Comparison of ENCODE assay signal across 18 cellular contexts in genomic region chr16:71788578-71788977, GRCh38. TPM values are rescaled to one million over a fixed set of nuclear protein-coding genes. Genes with fewer than 3 reads are reported as not detected.
A peak's percentile ranks its signal among the peaks of the same experiment; 100 is the strongest.
DNase-seq lines count a peak whose midpoint lies in the region; ATAC-seq, FAIRE-seq and TF ChIP-seq lines count a peak whose summit lies in the region.
"Had no signal": no experiment of that assay in that cellular context is flagged by ENCODE, and none has a peak within 500 bp of the region (broad histone marks: within the 10 kb centered on the region; RNA-seq: fewer than 3 reads in every experiment).

No MANE protein-coding gene starts in this region.

- BruUV-seq in HepG2 (replicated peaks; lab: Mats Ljungman, UMichigan) = no TSS peak

- H3K9me3 ChIP-seq in HepG2 (ENCODE audit: low read length) (no peaks in the 10 kb centered on the region), right lobe of liver (no peaks in the 10 kb centered on the region), parathyroid adenoma (ENCODE audit: control insufficient read depth, low read length) (no peaks in the 10 kb centered on the region), left lung (no peaks in the 10 kb centered on the region), right cardiac atrium (ENCODE audit: control insufficient read depth, low read length) (no peaks in the 10 kb centered on the region)
- H3K9me3 ChIP-seq: HAP-1 had no signal

- no peak overlapping the region for H3K4me3 Mint-ChIP-seq in WTC11
- H3K4me3 Mint-ChIP-seq: CD4-positive, alpha-beta memory T cell had no signal

- H3K9ac ChIP-seq in HepG2 (ENCODE audit: insufficient read depth, low read depth, low read length) = no peak overlapping the region
- H3K9ac ChIP-seq in parathyroid adenoma = no peak overlapping the region

- H3K36me3 Mint-ChIP-seq in WTC11 = peaks cover 21% of the 10 kb centered on the region

- no peak for TF ChIP-seq RAD21 in HepG2 (CRISPR knock-in tag; IDR thresholded peaks at IDR 0.05)

- H2AFZ ChIP-seq in HepG2 (ENCODE audit: low read length) (no peak overlapping the region), parathyroid adenoma (no peak overlapping the region)

- H3K4me2 ChIP-seq in HepG2 (ENCODE audit: low read depth, low read length) (no peak overlapping the region), parathyroid adenoma (ENCODE audit: low read length) (peak overlapping the region; percentile 24)

- in situ Hi-C loops in HepG2 (cut with HindIII; ENCODE audit: extremely low pct_ligation_motif_present, low pct_unique_long_range_greater_than_20kb) = no loop called here

- no peak overlapping the region for H3K27ac Mint-ChIP-seq in WTC11

- no peaks in the 10 kb centered on the region for H3K4me1 Mint-ChIP-seq in WTC11

- FAIRE-seq in HepG2 (lab: Jason Lieb, UNC) (no peak), RCC 7860 (lab: Jason Lieb, UNC) (no peak)
- FAIRE-seq: GM12891, H54 had no signal

- H3K79me2 ChIP-seq in HepG2 (ENCODE audit: insufficient read depth, low read length) (peaks cover 83% of the 10 kb centered on the region), parathyroid adenoma (peaks cover 43% of the 10 kb centered on the region)

- peaks cover 7% of the 10 kb centered on the region; the same call in 1 of the 2 replicates for H3K4me1 ChIP-seq in HepG2 (ENCODE audit: insufficient read depth, low read length)
- peaks cover 0 to 14% (median 9%) of the 10 kb centered on the region in 4 donors for H3K4me1 ChIP-seq in right lobe of liver
- H3K4me1 ChIP-seq in parathyroid adenoma = peaks cover 16% of the 10 kb centered on the region
- peaks cover 0 to 38% of the 10 kb centered on the region in 2 donors for H3K4me1 ChIP-seq in left lung
- no peaks in the 10 kb centered on the region for H3K4me1 ChIP-seq in right cardiac atrium (ENCODE audit: control insufficient read depth, insufficient read depth, low read length)

- TF ChIP-seq CTCF in HepG2 (CRISPR knock-in tag; IDR thresholded peaks at IDR 0.05) (no peak), right lobe of liver (IDR thresholded peaks at IDR 0.05) (no peak), WTC11 (IDR thresholded peaks at IDR 0.05) (no peak), parathyroid adenoma (IDR thresholded peaks at IDR 0.05) (no peak), left lung (IDR thresholded peaks at IDR 0.05) (no peak)

- H3K27me3 Mint-ChIP-seq in WTC11 (ENCODE audit: low read depth) = no peaks in the 10 kb centered on the region
- H3K27me3 Mint-ChIP-seq: CD4-positive, alpha-beta memory T cell had no signal

- H3K36me3 ChIP-seq in HepG2 (replicated peaks in 1 of 2; ENCODE audit: control insufficient read depth in 1 of 2, insufficient read depth in 2 of 2, low read length in 2 of 2) (peaks cover 18 to 56% of the 10 kb centered on the region in 2 experiments), right lobe of liver (peaks cover 4 to 23% (median 13%) of the 10 kb centered on the region in 4 donors), parathyroid adenoma (ENCODE audit: control insufficient read depth, insufficient read depth, low read length) (no peaks in the 10 kb centered on the region), left lung (peaks cover 0 to 51% of the 10 kb centered on the region in 2 donors)

- H3K27me3 ChIP-seq in HepG2 (ENCODE audit: control insufficient read depth in 1 of 2, insufficient read depth in 2 of 2, low read length in 2 of 2) (no peaks in the 10 kb centered on the region), right lobe of liver (no peaks in the 10 kb centered on the region), parathyroid adenoma (ENCODE audit: control insufficient read depth, insufficient read depth, low read length) (no peaks in the 10 kb centered on the region), left lung (no peaks in the 10 kb centered on the region), right cardiac atrium (ENCODE audit: control insufficient read depth, insufficient read depth) (no peaks in the 10 kb centered on the region)

- DNase-seq in HepG2 (ENCODE audit: low spot score) (no peak), right lobe of liver (no peak), WTC11 (ENCODE audit: low spot score) (no peak), left lung (no peak), right cardiac atrium (no peak), RCC 7860 (ENCODE audit: low spot score) (no peak)
- DNase-seq: C1 segment of cervical spinal cord; Calu3; CD4-positive, alpha-beta memory T cell; COR-L47; DMS53; DMS79 treated with DMSO at 0.1 percent for 48 hours; GF-D8; GOT3 had no signal

- intact Hi-C loops in HepG2 (cut with micrococcal nuclease; ENCODE audit: unreplicated experiment) (no loop called here), right lobe of liver (cut with DNase I) (no loop called here), left lung (cut with DNase I) (no loop called here), right cardiac atrium (cut with DNase I) (no loop called here)

- TF ChIP-seq EP300 in HepG2 (IDR thresholded peaks at IDR 0.05; ENCODE audit: low read depth in 2 of 2, low read length in 2 of 2) (no peak), HepG2 (CRISPR knock-in tag; IDR thresholded peaks at IDR 0.05; ENCODE audit: borderline replicate concordance) (no peak)

- WGBS in HepG2 (ENCODE audit: low lambda C conversion rate) = 99% methylated on average over 2 of the region's 2 CpGs
- WGBS in right lobe of liver (ENCODE audit: insufficient coverage, low coverage, low lambda C conversion rate, missing lambda C conversion rate) = 82% methylated on average over 2 of the region's 2 CpGs
- 87% methylated on average over 2 of the region's 2 CpGs for WGBS in right cardiac atrium

- POLR2A ChIA-PET in HepG2 (lab: Yijun Ruan, JAX) = interaction anchor here (1.9 kb wide), 1 partner anchor 20 kb away, joined by 10 read pairs; the partner anchor contains the start of gene AP1G1
- POLR2A ChIA-PET in WTC11 (lab: Charles Lee) = no interaction called here

- ATAC-seq in HepG2 = no peak
- no peak for ATAC-seq in right lobe of liver
- ATAC-seq in WTC11 = no peak
- no peak for ATAC-seq in left lung
- no peak for ATAC-seq in right cardiac atrium

- H3K4me3 ChIP-seq in HepG2 (replicated peaks in 1 of 3; ENCODE audit: insufficient read depth in 1 of 3, low read depth in 2 of 3, low read length in 3 of 3) (no peak overlapping the region), right lobe of liver (no peak overlapping the region), parathyroid adenoma (ENCODE audit: low read depth, low read length) (no peak overlapping the region), left lung (no peak overlapping the region), right cardiac atrium (ENCODE audit: low read length) (no peak overlapping the region)
- H3K4me3 ChIP-seq: HAP-1 had no signal

- peaks cover 3% of the 10 kb centered on the region; the same call in 1 of the 2 replicates for H3K9me3 Mint-ChIP-seq in WTC11

- CTCF ChIA-PET in HepG2 (lab: Yijun Ruan, JAX; ENCODE audit: low intra/inter-chr PET ratio, low total read pairs) (no interaction called here), WTC11 (lab: Charles Lee) (no interaction called here)

- no peak for TF ChIP-seq POLR2A in HepG2 (IDR thresholded peaks at IDR 0.05; ENCODE audit: insufficient read depth in 1 of 2, low read depth in 2 of 2, low read length in 2 of 2)
- no peak for TF ChIP-seq POLR2A in right lobe of liver (IDR thresholded peaks at IDR 0.05)

- H3K27ac ChIP-seq in HepG2 (ENCODE audit: extremely low read length, insufficient read depth, low read length) = no peak overlapping the region
- H3K27ac ChIP-seq in right lobe of liver = no peak overlapping the region
- peak overlapping the region; percentile 62 for H3K27ac ChIP-seq in parathyroid adenoma
- H3K27ac ChIP-seq in left lung = no peak overlapping the region
- no peak overlapping the region for H3K27ac ChIP-seq in right cardiac atrium (ENCODE audit: low read length)

- H4K20me1 ChIP-seq in HepG2 (ENCODE audit: insufficient read depth, low read length) = peaks cover 8% of the 10 kb centered on the region

RNA-seq across cellular contexts. Expression of gene AP1G1, which starts 20.1 kb away (rescaled TPM):
- 66.2 and 87.1 TPM in 2 replicates for total RNA-seq in HepG2 (2016; rRNA removed; fragmentation: Illumina TruSeq; extraction: Trizol)
- 7.1 TPM in 2 replicates for total RNA-seq in HepG2 (2016; cell fraction: cytosol; rRNA removed; fragmentation: Illumina TruSeq; extraction: Trizol; ENCODE audit: low read depth)
- total RNA-seq in HepG2 (2016; cell fraction: insoluble cytoplasmic fraction; rRNA removed; fragmentation: Illumina TruSeq; extraction: Trizol) = 66.4 and 87.7 TPM in 2 replicates
- 21.0 and 22.8 TPM in 2 replicates for total RNA-seq in HepG2 (2016; cell fraction: membrane; rRNA removed; fragmentation: Illumina TruSeq; extraction: Trizol)
- total RNA-seq in HepG2 (2016; cell fraction: nucleus; rRNA removed; fragmentation: Illumina TruSeq; extraction: Trizol) = 90.7 and 111 TPM in 2 replicates
- polyA plus RNA-seq in HepG2 (2011; rRNA removed) = 58.8 and 62.2 TPM in 2 replicates
- polyA plus RNA-seq in HepG2 (2011; cell fraction: cytosol; rRNA removed) = 40.7 and 56.1 TPM in 2 replicates
- polyA plus RNA-seq in HepG2 (2011; cell fraction: nucleus; rRNA removed) = 69.2 and 80.7 TPM in 2 replicates
- 41.7 and 51.2 TPM in 2 replicates for polyA plus RNA-seq in HepG2 (2012)
- 2.4 and 3.2 TPM in 2 replicates for polyA plus RNA-seq in HepG2 (2016; cell fraction: cytosol; fragmentation: Illumina TruSeq; extraction: Trizol; ENCODE audit: low read depth)
- 61.2 and 67.4 TPM in 2 replicates for polyA plus RNA-seq in HepG2 (2016; cell fraction: insoluble cytoplasmic fraction; fragmentation: Illumina TruSeq; extraction: Trizol; ENCODE audit: low read depth)
- 9.9 and 10.4 TPM in 2 replicates for polyA plus RNA-seq in HepG2 (2016; cell fraction: membrane; fragmentation: Illumina TruSeq; extraction: Trizol; ENCODE audit: low read depth)
- polyA plus RNA-seq in HepG2 (2016; cell fraction: nucleus; fragmentation: Illumina TruSeq; extraction: Trizol; ENCODE audit: insufficient read depth, low read depth) = 71.7 and 84.0 TPM in 2 replicates
- 149 and 155 TPM in 2 replicates for polyA minus RNA-seq in HepG2 (2011; rRNA and poly(A)+ RNA removed; ENCODE audit: low replicate concordance)
- polyA minus RNA-seq in HepG2 (2011; cell fraction: cytosol; rRNA and poly(A)+ RNA removed) = 71.5 and 78.8 TPM in 2 replicates
- 197 and 211 TPM in 2 replicates for polyA minus RNA-seq in HepG2 (2011; cell fraction: nucleus; rRNA and poly(A)+ RNA removed)
- total RNA-seq in right lobe of liver = 10 to 100 TPM; 47.8 to 54.1 (median 52.5) TPM
- 67.9 to 74.5 TPM (median 72.4 TPM) in 3 replicates for total RNA-seq in WTC11 (2021)
- 100 to 1,000 TPM in 1 of 2 donors, 10 to 100 TPM in 1; 90.4 to 100 TPM for total RNA-seq in left lung
- total RNA-seq in right cardiac atrium = 10 to 100 TPM; 36.2 to 47.8 (median 37.8) TPM
- polyA plus RNA-seq in right cardiac atrium = 11.2 TPM

RNA-seq across cellular contexts. Expression of gene ATXN1L, which starts 57.2 kb away (rescaled TPM):
- total RNA-seq in HepG2 (2016; rRNA removed; fragmentation: Illumina TruSeq; extraction: Trizol) (22.4 and 23.6 TPM in 2 replicates), right lobe of liver (10 to 100 TPM in 3 of 6 experiments, 1 to 10 TPM in 3; 9.2 to 11.9 (median 10.3) TPM), WTC11 (2021) (21.5 to 23.2 TPM (median 23.0 TPM) in 3 replicates), left lung (10 to 100 TPM; 22.8 to 24.3 TPM), right cardiac atrium (10 to 100 TPM; 16.2 to 20.1 (median 17.1) TPM)
- 3.6 and 5.9 TPM in 2 replicates for total RNA-seq in HepG2 (2016; cell fraction: cytosol; rRNA removed; fragmentation: Illumina TruSeq; extraction: Trizol; ENCODE audit: low read depth)
- total RNA-seq in HepG2 (2016; cell fraction: insoluble cytoplasmic fraction; rRNA removed; fragmentation: Illumina TruSeq; extraction: Trizol) = 20.9 and 21.7 TPM in 2 replicates
- total RNA-seq in HepG2 (2016; cell fraction: membrane; rRNA removed; fragmentation: Illumina TruSeq; extraction: Trizol) = 10.7 and 13.4 TPM in 2 replicates
- 21.5 and 23.5 TPM in 2 replicates for total RNA-seq in HepG2 (2016; cell fraction: nucleus; rRNA removed; fragmentation: Illumina TruSeq; extraction: Trizol)
- polyA plus RNA-seq in HepG2 (2011; rRNA removed) (19.6 and 20.0 TPM in 2 replicates), right cardiac atrium (8.7 TPM)
- 13.1 and 13.9 TPM in 2 replicates for polyA plus RNA-seq in HepG2 (2011; cell fraction: cytosol; rRNA removed)
- polyA plus RNA-seq in HepG2 (2011; cell fraction: nucleus; rRNA removed) = 33.8 and 34.8 TPM in 2 replicates
- polyA plus RNA-seq in HepG2 (2012) = 16.8 and 18.1 TPM in 2 replicates
- 1.9 and 3.5 TPM in 2 replicates for polyA plus RNA-seq in HepG2 (2016; cell fraction: cytosol; fragmentation: Illumina TruSeq; extraction: Trizol; ENCODE audit: low read depth)
- polyA plus RNA-seq in HepG2 (2016; cell fraction: insoluble cytoplasmic fraction; fragmentation: Illumina TruSeq; extraction: Trizol; ENCODE audit: low read depth) = 14.9 and 15.2 TPM in 2 replicates
- 5.2 and 5.3 TPM in 2 replicates for polyA plus RNA-seq in HepG2 (2016; cell fraction: membrane; fragmentation: Illumina TruSeq; extraction: Trizol; ENCODE audit: low read depth)
- polyA plus RNA-seq in HepG2 (2016; cell fraction: nucleus; fragmentation: Illumina TruSeq; extraction: Trizol; ENCODE audit: insufficient read depth, low read depth) = 25.4 and 26.1 TPM in 2 replicates
- 27.5 and 35.3 TPM in 2 replicates for polyA minus RNA-seq in HepG2 (2011; rRNA and poly(A)+ RNA removed; ENCODE audit: low replicate concordance)
- 11.6 and 12.9 TPM in 2 replicates for polyA minus RNA-seq in HepG2 (2011; cell fraction: cytosol; rRNA and poly(A)+ RNA removed)
- 26.9 and 31.0 TPM in 2 replicates for polyA minus RNA-seq in HepG2 (2011; cell fraction: nucleus; rRNA and poly(A)+ RNA removed)

Comparison
In these comparisons a context has a peak if more than half of its experiments do, and no peak if none do; other contexts are left out.
1. Of the 50 proteins assayed by ChIP-seq in both HepG2 and WTC11: peak only in HepG2: none; only in WTC11: none; in both: ZNF121; in neither: 49.